8 cellular contexts compared by ENCODE assay signal in the genomic region with DNA sequence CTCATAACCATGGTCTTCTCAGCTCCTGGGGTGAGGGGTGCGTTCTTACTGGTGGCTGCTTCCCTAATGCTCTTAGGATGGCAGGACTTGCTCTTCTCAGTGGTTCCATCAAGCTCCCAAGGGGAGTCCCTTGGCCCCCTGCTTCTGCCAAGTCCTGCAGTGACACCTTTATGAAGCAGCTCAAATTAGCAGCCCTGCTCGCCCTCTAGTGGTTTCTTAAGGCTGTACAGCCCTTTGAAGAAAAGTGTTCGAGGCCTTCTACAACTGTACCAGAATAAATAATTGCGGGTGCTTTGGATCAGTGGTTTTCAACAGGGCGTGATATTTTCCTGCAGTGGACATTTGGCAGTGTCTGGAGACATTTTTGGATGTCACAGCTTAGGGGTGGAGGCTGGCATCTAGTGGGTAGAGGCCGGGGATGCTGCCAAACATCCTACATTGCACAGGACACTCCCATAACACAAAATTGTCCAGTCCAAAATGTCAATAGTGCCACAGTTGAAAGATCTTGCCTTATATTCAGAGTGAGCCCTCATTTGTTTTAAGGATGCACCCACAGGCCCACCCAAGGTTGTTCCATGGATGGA.
DNase-seq lines count a peak whose midpoint lies in the region; ATAC-seq and TF ChIP-seq lines count a peak whose summit lies in the region.

No MANE protein-coding gene starts in this region.

- DNase-seq in D341Med (ENCODE audit: low spot score) (peak; percentile 50), dorsolateral prefrontal cortex (no peak), neural crest cell (ENCODE audit: low read depth, low spot score) (peak; percentile 25), sciatic nerve (ENCODE audit: low spot score) (no peak)
- DNase-seq in activated CD4-positive, CD25-positive, alpha-beta regulatory T cell treated with anti-CD3 and anti-CD28 coated beads, Interleukin-2, amount 50 U/mL, for 16 hours (ENCODE audit: low read depth, low spot score): peak; percentile 6

- H3K27ac Mint-ChIP-seq in neural crest cell (ENCODE audit: unreplicated experiment): no peak overlapping the region

- no peaks in the 10 kb centered on the region for H3K36me3 Mint-ChIP-seq in neural crest cell (ENCODE audit: low read depth)

- peak; percentile 62 for ATAC-seq in GM19328 (IDR thresholded peaks at IDR 0.05; ENCODE audit: unreplicated experiment)
- no peak for ATAC-seq in sciatic nerve
- ATAC-seq in HG02981 (IDR thresholded peaks at IDR 0.05; ENCODE audit: unreplicated experiment): no peak

- no peaks in the 10 kb centered on the region for H3K27me3 Mint-ChIP-seq in neural crest cell (ENCODE audit: low read depth)

- H3K27ac ChIP-seq in dorsolateral prefrontal cortex: no peak overlapping the region

- no peaks in the 10 kb centered on the region for H3K4me1 Mint-ChIP-seq in neural crest cell

- H3K4me3 Mint-ChIP-seq in neural crest cell: no peak overlapping the region

- TF ChIP-seq CTCF in LNCAP (IDR thresholded peaks at IDR 0.05) (peak; percentile 56; the same call in 1 of the 2 replicates), dorsolateral prefrontal cortex (IDR thresholded peaks at IDR 0.05 in 54 of 56, conservative IDR thresholded peaks at IDR 0.05 in 2 of 56; ENCODE audit: low read depth in 1 of 56, partially characterized antibody in 56 of 56) (peak in 54 of 56 donors; percentile 14 to 66 (median 53)), neural crest cell (conservative IDR thresholded peaks at IDR 0.05) (peak; percentile 81)

- peaks cover 0 to 76% (median 9%) of the 10 kb centered on the region in 45 donors for H3K27me3 ChIP-seq in dorsolateral prefrontal cortex

- intact Hi-C loops in dorsolateral prefrontal cortex (cut with DNase I): no loop called here
- intact Hi-C loops in sciatic nerve (cut with DNase I): no loop called here

- H3K4me3 ChIP-seq in dorsolateral prefrontal cortex: no peak overlapping the region

- H3K9me3 Mint-ChIP-seq in neural crest cell: no peaks in the 10 kb centered on the region

Comparison
In these comparisons a context has a peak if more than half of its experiments do, and no peak if none do; other contexts are left out.
1. DNase-seq: peak in D341Med (single experiment), activated CD4-positive, CD25-positive, alpha-beta regulatory T cell treated with anti-CD3 and anti-CD28 coated beads, Interleukin-2, amount 50 U/mL, for 16 hours (single experiment) and neural crest cell (single experiment); none in dorsolateral prefrontal cortex (0 of 10) and sciatic nerve (single experiment).
2. Peak in every context shown above with its lines, with median percentiles within 50 percentile points of each other: CTCF ChIP-seq.